Comparison of ENCODE assay signal across 11 cellular contexts in genomic region chr2:74080346-74080745, GRCh38.
DNase-seq lines count a peak whose midpoint lies in the region; ATAC-seq and TF ChIP-seq lines count a peak whose summit lies in the region.
"Had no signal": no experiment of that assay in that cellular context is flagged by ENCODE, and none has a peak within 500 bp of the region (broad histone marks: within the 10 kb centered on the region; RNA-seq: fewer than 3 reads in every experiment).

No MANE protein-coding gene starts in this region.

- H3K27me3 ChIP-seq in upper lobe of right lung (no peaks in the 10 kb centered on the region), BE2C (no peaks in the 10 kb centered on the region)

- no peak overlapping the region for H3K27ac ChIP-seq in upper lobe of right lung
- H3K27ac ChIP-seq: C4-2B had no signal

- H3K9me3 ChIP-seq in upper lobe of right lung (no peaks in the 10 kb centered on the region), BE2C (no peaks in the 10 kb centered on the region)

- TF ChIP-seq CTCF in upper lobe of right lung (IDR thresholded peaks at IDR 0.05), result no peak
- TF ChIP-seq CTCF in BE2C (IDR thresholded peaks at IDR 0.05; ENCODE audit: low read depth, low read length), result no peak

- H3K27me3 Mint-ChIP-seq in activated naive CD8-positive, alpha-beta T cell treated with anti-CD3 and anti-CD28 coated beads for 36 hours, result no peaks in the 10 kb centered on the region
- H3K27me3 Mint-ChIP-seq in activated naive CD8-positive, alpha-beta T cell treated with anti-CD3 and anti-CD28 coated beads, Interleukin-2, amount 50 U/mL, for 24 hours, result no peaks in the 10 kb centered on the region
- H3K27me3 Mint-ChIP-seq: T-helper 17 cell had no signal

- H3K36me3 Mint-ChIP-seq in activated naive CD8-positive, alpha-beta T cell treated with anti-CD3 and anti-CD28 coated beads for 36 hours, result peaks cover 5% of the 10 kb centered on the region
- H3K36me3 Mint-ChIP-seq in activated naive CD8-positive, alpha-beta T cell treated with anti-CD3 and anti-CD28 coated beads, Interleukin-2, amount 50 U/mL, for 24 hours (ENCODE audit: low read depth), result peaks cover 28% of the 10 kb centered on the region

- H3K4me1 ChIP-seq in upper lobe of right lung (peaks cover 4% of the 10 kb centered on the region), BE2C (no peaks in the 10 kb centered on the region)

- DNase-seq in activated naive CD8-positive, alpha-beta T cell treated with anti-CD3 and anti-CD28 coated beads for 36 hours, result no peak
- DNase-seq in activated naive CD8-positive, alpha-beta T cell treated with anti-CD3 and anti-CD28 coated beads, Interleukin-2, amount 50 U/mL, for 24 hours, result no peak
- peak; percentile 40 for DNase-seq in cerebellum (ENCODE audit: low spot score)
- no peak for DNase-seq in upper lobe of right lung
- DNase-seq in stimulated activated CD8-positive, alpha-beta memory T cell treated with anti-CD3 and anti-CD28 coated beads, Interleukin-4, amount 100 ng/mL, for 48 hours, result no peak
- no peak for DNase-seq in BE2C
- DNase-seq in T1000 (lab: John Stamatoyannopoulos, UW), result no peak
- DNase-seq: kidney glomerular epithelial cell, T-helper 17 cell had no signal

- H3K4me3 ChIP-seq in upper lobe of right lung (peak overlapping the region; percentile 11), BE2C (ENCODE audit: low read depth, low read length) (no peak overlapping the region)

- intact Hi-C loops in upper lobe of right lung (cut with DNase I), result no loop called here

- no peak overlapping the region for H3K4me3 Mint-ChIP-seq in activated naive CD8-positive, alpha-beta T cell treated with anti-CD3 and anti-CD28 coated beads for 36 hours
- H3K4me3 Mint-ChIP-seq in activated naive CD8-positive, alpha-beta T cell treated with anti-CD3 and anti-CD28 coated beads, Interleukin-2, amount 50 U/mL, for 24 hours, result no peak overlapping the region
- H3K4me3 Mint-ChIP-seq: T-helper 17 cell had no signal

- H3K36me3 ChIP-seq in upper lobe of right lung (peaks cover 29% of the 10 kb centered on the region), BE2C (no peaks in the 10 kb centered on the region)

- H3K9me3 Mint-ChIP-seq in activated naive CD8-positive, alpha-beta T cell treated with anti-CD3 and anti-CD28 coated beads for 36 hours, result no peaks in the 10 kb centered on the region
- no peaks in the 10 kb centered on the region for H3K9me3 Mint-ChIP-seq in activated naive CD8-positive, alpha-beta T cell treated with anti-CD3 and anti-CD28 coated beads, Interleukin-2, amount 50 U/mL, for 24 hours

- no peaks in the 10 kb centered on the region for H3K4me1 Mint-ChIP-seq in activated naive CD8-positive, alpha-beta T cell treated with anti-CD3 and anti-CD28 coated beads for 36 hours
- H3K4me1 Mint-ChIP-seq in activated naive CD8-positive, alpha-beta T cell treated with anti-CD3 and anti-CD28 coated beads, Interleukin-2, amount 50 U/mL, for 24 hours, result peaks cover 4% of the 10 kb centered on the region

- H3K27ac Mint-ChIP-seq in activated naive CD8-positive, alpha-beta T cell treated with anti-CD3 and anti-CD28 coated beads for 36 hours, result peak overlapping the region; percentile 14
- no peak overlapping the region for H3K27ac Mint-ChIP-seq in activated naive CD8-positive, alpha-beta T cell treated with anti-CD3 and anti-CD28 coated beads, Interleukin-2, amount 50 U/mL, for 24 hours

- ATAC-seq in activated naive CD8-positive, alpha-beta T cell treated with anti-CD3 and anti-CD28 coated beads, Interleukin-2, amount 50 U/mL, for 24 hours, result no peak
- ATAC-seq in HG03066 (IDR thresholded peaks at IDR 0.05; ENCODE audit: low read depth, unreplicated experiment), result peak; percentile 16
- peak; percentile 65 for ATAC-seq in upper lobe of right lung
- ATAC-seq: T-helper 17 cell had no signal
